In the genomic region with DNA sequence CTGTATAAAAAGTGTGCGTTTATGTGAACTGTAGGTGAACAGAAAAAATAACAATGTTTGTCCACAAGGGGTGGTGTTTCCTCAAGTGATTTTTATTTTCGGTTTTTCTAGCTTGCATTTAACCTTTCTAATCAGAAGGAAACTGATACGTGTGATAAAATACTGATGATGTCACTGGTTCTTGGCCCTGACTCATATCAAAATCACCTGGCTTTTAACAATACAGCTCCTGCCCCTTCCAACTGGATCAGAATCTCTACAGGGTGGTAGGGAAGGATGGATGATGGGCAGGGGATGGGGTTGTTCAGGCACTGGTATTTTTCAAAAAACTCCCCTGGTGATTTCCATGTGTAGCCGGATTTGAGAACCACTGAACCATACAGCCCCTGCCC, we compare ENCODE assay signal across 8 cellular contexts. TPM values are rescaled to one million over a fixed set of nuclear protein-coding genes. Genes with fewer than 3 reads are reported as not detected.
DNase-seq lines count a peak whose midpoint lies in the region; ATAC-seq and TF ChIP-seq lines count a peak whose summit lies in the region.

No MANE protein-coding gene starts in this region.

- peak; percentile 35 for DNase-seq in activated naive CD4-positive, alpha-beta T cell treated with anti-CD3 and anti-CD28 coated beads for 36 hours
- no peak for DNase-seq in activated naive CD4-positive, alpha-beta T cell treated with anti-CD3 and anti-CD28 coated beads, Interleukin-2, amount 10 ng/mL, durations not matched to agents 7 days and 5 days
- peak; percentile 25 for DNase-seq in RPMI8226
- peak; percentile 26 for DNase-seq in glomerular visceral epithelial cell (ENCODE audit: extremely low spot score)
- no peak for DNase-seq in testis
- DNase-seq in stimulated activated CD4-positive, alpha-beta T cell treated with anti-CD3 and anti-CD28 coated beads, Interleukin-15, amount 100 ng/mL, for 24 hours, result no peak
- DNase-seq in UCSD-AML1 (lab: John Stamatoyannopoulos, UW; ENCODE audit: unreplicated experiment), result no peak

- H3K36me3 Mint-ChIP-seq in activated naive CD4-positive, alpha-beta T cell treated with anti-CD3 and anti-CD28 coated beads for 36 hours (ENCODE audit: low read depth), result no peaks in the 10 kb centered on the region
- no peaks in the 10 kb centered on the region for H3K36me3 Mint-ChIP-seq in activated naive CD4-positive, alpha-beta T cell treated with anti-CD3 and anti-CD28 coated beads, Interleukin-2, amount 10 ng/mL, durations not matched to agents 7 days and 5 days

- no peak overlapping the region for H3K4me3 ChIP-seq in testis

- H3K27me3 Mint-ChIP-seq in activated naive CD4-positive, alpha-beta T cell treated with anti-CD3 and anti-CD28 coated beads for 36 hours (ENCODE audit: low read depth), result no peaks in the 10 kb centered on the region
- peaks cover 13% of the 10 kb centered on the region for H3K27me3 Mint-ChIP-seq in activated naive CD4-positive, alpha-beta T cell treated with anti-CD3 and anti-CD28 coated beads, Interleukin-2, amount 10 ng/mL, durations not matched to agents 7 days and 5 days

- peak overlapping the region; percentile 56 for H3K27ac Mint-ChIP-seq in activated naive CD4-positive, alpha-beta T cell treated with anti-CD3 and anti-CD28 coated beads for 36 hours
- no peak overlapping the region for H3K27ac Mint-ChIP-seq in activated naive CD4-positive, alpha-beta T cell treated with anti-CD3 and anti-CD28 coated beads, Interleukin-2, amount 10 ng/mL, durations not matched to agents 7 days and 5 days

- H3K4me1 Mint-ChIP-seq in activated naive CD4-positive, alpha-beta T cell treated with anti-CD3 and anti-CD28 coated beads for 36 hours (ENCODE audit: low read depth), result peaks cover 22% of the 10 kb centered on the region
- peaks cover 23% of the 10 kb centered on the region for H3K4me1 Mint-ChIP-seq in activated naive CD4-positive, alpha-beta T cell treated with anti-CD3 and anti-CD28 coated beads, Interleukin-2, amount 10 ng/mL, durations not matched to agents 7 days and 5 days

- WGBS in testis, 2 donors, result 33 to 35% methylated on average over 4 of the region's 4 CpGs

- no peak overlapping the region for H3K4me3 Mint-ChIP-seq in activated naive CD4-positive, alpha-beta T cell treated with anti-CD3 and anti-CD28 coated beads for 36 hours
- no peak overlapping the region for H3K4me3 Mint-ChIP-seq in activated naive CD4-positive, alpha-beta T cell treated with anti-CD3 and anti-CD28 coated beads, Interleukin-2, amount 10 ng/mL, durations not matched to agents 7 days and 5 days

- TF ChIP-seq POLR2A in testis (IDR thresholded peaks at IDR 0.05), result no peak

- intact Hi-C loops in activated naive CD4-positive, alpha-beta T cell treated with anti-CD3 and anti-CD28 coated beads for 36 hours (cut with micrococcal nuclease), result loop anchor here (1.0 to 5.0 kb wide), 8 partner anchors 40 to 204 kb away; partner anchors contain the start of genes PALD1, PPA1 and TYSND1
- intact Hi-C loops in testis (cut with DNase I; ENCODE audit: low total_unique reads), result no loop called here

- no peaks in the 10 kb centered on the region for H3K4me1 ChIP-seq in testis

- no peaks in the 10 kb centered on the region for H3K36me3 ChIP-seq in testis (ENCODE audit: low read depth, missing control alignments)

- H3K9me3 Mint-ChIP-seq in activated naive CD4-positive, alpha-beta T cell treated with anti-CD3 and anti-CD28 coated beads for 36 hours, result peaks cover 4% of the 10 kb centered on the region
- peaks cover 2% of the 10 kb centered on the region for H3K9me3 Mint-ChIP-seq in activated naive CD4-positive, alpha-beta T cell treated with anti-CD3 and anti-CD28 coated beads, Interleukin-2, amount 10 ng/mL, durations not matched to agents 7 days and 5 days

- CTCF ChIA-PET in activated naive CD4-positive, alpha-beta T cell treated with anti-CD3 and anti-CD28 coated beads for 36 hours (lab: Charles Lee), result interaction anchor here (0.6 to 2.3 kb wide), 21 partner anchors 10 to 201 kb away, joined by 3 to 14 read pairs (median 4); no protein-coding TSS in a partner anchor
- CTCF ChIA-PET in activated naive CD4-positive, alpha-beta T cell treated with anti-CD3 and anti-CD28 coated beads, Interleukin-2, amount 10 ng/mL, durations not matched to agents 7 days and 5 days (lab: Charles Lee), result interaction anchor here (0.6 to 3.2 kb wide), 14 partner anchors 8 to 279 kb away, joined by 3 to 16 read pairs (median 4); partner anchors contain the start of gene NPFFR1

- TF ChIP-seq CTCF in testis (IDR thresholded peaks at IDR 0.05), result peak in 2 of 3 experiments; percentile 44 to 64

- no peaks in the 10 kb centered on the region for H3K9me3 ChIP-seq in testis

- no peak overlapping the region for H3K27ac ChIP-seq in testis

- H3K27me3 ChIP-seq in testis, result no peaks in the 10 kb centered on the region

- ATAC-seq in HG02884 (IDR thresholded peaks at IDR 0.05; ENCODE audit: unreplicated experiment), result peak; percentile 55

RNA-seq across cellular contexts. Expression of gene NPFFR1, which starts 10.9 kb away (rescaled TPM):
- total RNA-seq in activated naive CD4-positive, alpha-beta T cell treated with anti-CD3 and anti-CD28 coated beads for 36 hours, result not detected
- total RNA-seq in testis, result 1 to 10 TPM; 2.8 to 6.6 TPM
- polyA plus RNA-seq in testis (ENCODE audit: insufficient read depth, low read depth, low replicate concordance), result 2.6 TPM

RNA-seq across cellular contexts. Expression of gene PPA1, which starts 39.7 kb away (rescaled TPM):
- total RNA-seq in activated naive CD4-positive, alpha-beta T cell treated with anti-CD3 and anti-CD28 coated beads for 36 hours, result 100 to 1,000 TPM; 392 to 408 TPM
- 100 to 1,000 TPM; 110 to 136 TPM for total RNA-seq in testis
- 143 TPM for polyA plus RNA-seq in testis (ENCODE audit: insufficient read depth, low read depth, low replicate concordance)

Comparison
In these comparisons a context has a peak if more than half of its experiments do, and no peak if none do; other contexts are left out.
1. DNase-seq: peak in activated naive CD4-positive, alpha-beta T cell treated with anti-CD3 and anti-CD28 coated beads for 36 hours (single experiment), RPMI8226 (single experiment) and glomerular visceral epithelial cell (single experiment); none in activated naive CD4-positive, alpha-beta T cell treated with anti-CD3 and anti-CD28 coated beads, Interleukin-2, amount 10 ng/mL, durations not matched to agents 7 days and 5 days (single experiment), testis (single experiment), stimulated activated CD4-positive, alpha-beta T cell treated with anti-CD3 and anti-CD28 coated beads, Interleukin-15, amount 100 ng/mL, for 24 hours (single experiment) and UCSD-AML1 (single experiment).